2 cellular contexts compared by ENCODE assay signal in the genomic region with DNA sequence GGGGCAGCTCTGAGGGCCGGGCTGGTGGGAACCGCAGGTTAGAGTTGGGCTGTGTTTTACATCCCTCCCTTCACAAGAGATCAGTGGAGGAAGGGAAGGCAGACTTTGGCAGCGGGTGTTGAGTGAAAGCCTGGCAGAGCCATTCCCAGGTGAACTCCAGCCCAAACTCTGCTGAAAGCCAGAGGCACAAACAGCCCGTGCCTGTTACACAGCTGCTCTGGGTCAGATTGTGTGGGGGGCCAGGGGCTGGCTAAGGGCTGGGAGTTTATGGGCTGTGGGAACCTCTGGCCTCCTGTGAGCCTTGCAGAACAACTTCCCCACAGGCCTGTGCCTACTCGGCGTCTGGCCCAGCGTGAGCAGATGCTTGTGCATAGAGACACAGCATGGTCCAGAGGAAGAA.
TF ChIP-seq lines count a peak whose summit lies in the region.

No MANE protein-coding gene starts in this region.

TF ChIP-seq in SK-N-SH, 30 proteins besides CTCF, POLR2A, EP300 and RAD21 (continued from another document):
- TF ChIP-seq, protein P1, sequence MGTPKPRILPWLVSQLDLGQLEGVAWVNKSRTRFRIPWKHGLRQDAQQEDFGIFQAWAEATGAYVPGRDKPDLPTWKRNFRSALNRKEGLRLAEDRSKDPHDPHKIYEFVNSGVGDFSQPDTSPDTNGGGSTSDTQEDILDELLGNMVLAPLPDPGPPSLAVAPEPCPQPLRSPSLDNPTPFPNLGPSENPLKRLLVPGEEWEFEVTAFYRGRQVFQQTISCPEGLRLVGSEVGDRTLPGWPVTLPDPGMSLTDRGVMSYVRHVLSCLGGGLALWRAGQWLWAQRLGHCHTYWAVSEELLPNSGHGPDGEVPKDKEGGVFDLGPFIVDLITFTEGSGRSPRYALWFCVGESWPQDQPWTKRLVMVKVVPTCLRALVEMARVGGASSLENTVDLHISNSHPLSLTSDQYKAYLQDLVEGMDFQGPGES (IDR thresholded peaks at IDR 0.05; ENCODE audit: low read depth, low read length), result no peak
- no peak for TF ChIP-seq MXI1 (IDR thresholded peaks at IDR 0.05; ENCODE audit: low read depth, low read length)
- no peak for TF ChIP-seq SIN3A (IDR thresholded peaks at IDR 0.05; ENCODE audit: borderline replicate concordance, low read depth, low read length)
- TF ChIP-seq RCOR1 (IDR thresholded peaks at IDR 0.05; ENCODE audit: low read length), result peak; percentile 65; the same call in 1 of the 2 replicates
- TF ChIP-seq TAF1 (IDR thresholded peaks at IDR 0.05; ENCODE audit: borderline replicate concordance, low read depth, low read length), result no peak
- TF ChIP-seq, protein P2, sequence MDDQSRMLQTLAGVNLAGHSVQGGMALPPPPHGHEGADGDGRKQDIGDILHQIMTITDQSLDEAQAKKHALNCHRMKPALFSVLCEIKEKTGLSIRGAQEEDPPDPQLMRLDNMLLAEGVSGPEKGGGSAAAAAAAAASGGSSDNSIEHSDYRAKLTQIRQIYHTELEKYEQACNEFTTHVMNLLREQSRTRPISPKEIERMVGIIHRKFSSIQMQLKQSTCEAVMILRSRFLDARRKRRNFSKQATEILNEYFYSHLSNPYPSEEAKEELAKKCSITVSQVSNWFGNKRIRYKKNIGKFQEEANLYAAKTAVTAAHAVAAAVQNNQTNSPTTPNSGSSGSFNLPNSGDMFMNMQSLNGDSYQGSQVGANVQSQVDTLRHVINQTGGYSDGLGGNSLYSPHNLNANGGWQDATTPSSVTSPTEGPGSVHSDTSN (IDR thresholded peaks at IDR 0.05), result no peak
- TF ChIP-seq SMC3 (IDR thresholded peaks at IDR 0.05; ENCODE audit: low read depth, low read length), result no peak; the same call in 1 of the 2 replicates
- TF ChIP-seq, protein P3, sequence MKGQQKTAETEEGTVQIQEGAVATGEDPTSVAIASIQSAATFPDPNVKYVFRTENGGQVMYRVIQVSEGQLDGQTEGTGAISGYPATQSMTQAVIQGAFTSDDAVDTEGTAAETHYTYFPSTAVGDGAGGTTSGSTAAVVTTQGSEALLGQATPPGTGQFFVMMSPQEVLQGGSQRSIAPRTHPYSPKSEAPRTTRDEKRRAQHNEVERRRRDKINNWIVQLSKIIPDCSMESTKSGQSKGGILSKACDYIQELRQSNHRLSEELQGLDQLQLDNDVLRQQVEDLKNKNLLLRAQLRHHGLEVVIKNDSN (IDR thresholded peaks at IDR 0.05; ENCODE audit: borderline replicate concordance, low read depth), result no peak
- TF ChIP-seq, protein P4, sequence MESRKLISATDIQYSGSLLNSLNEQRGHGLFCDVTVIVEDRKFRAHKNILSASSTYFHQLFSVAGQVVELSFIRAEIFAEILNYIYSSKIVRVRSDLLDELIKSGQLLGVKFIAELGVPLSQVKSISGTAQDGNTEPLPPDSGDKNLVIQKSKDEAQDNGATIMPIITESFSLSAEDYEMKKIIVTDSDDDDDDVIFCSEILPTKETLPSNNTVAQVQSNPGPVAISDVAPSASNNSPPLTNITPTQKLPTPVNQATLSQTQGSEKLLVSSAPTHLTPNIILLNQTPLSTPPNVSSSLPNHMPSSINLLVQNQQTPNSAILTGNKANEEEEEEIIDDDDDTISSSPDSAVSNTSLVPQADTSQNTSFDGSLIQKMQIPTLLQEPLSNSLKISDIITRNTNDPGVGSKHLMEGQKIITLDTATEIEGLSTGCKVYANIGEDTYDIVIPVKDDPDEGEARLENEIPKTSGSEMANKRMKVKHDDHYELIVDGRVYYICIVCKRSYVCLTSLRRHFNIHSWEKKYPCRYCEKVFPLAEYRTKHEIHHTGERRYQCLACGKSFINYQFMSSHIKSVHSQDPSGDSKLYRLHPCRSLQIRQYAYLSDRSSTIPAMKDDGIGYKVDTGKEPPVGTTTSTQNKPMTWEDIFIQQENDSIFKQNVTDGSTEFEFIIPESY (IDR thresholded peaks at IDR 0.05; ENCODE audit: borderline replicate concordance, low read depth), result no peak
- no peak for TF ChIP-seq RXRA (IDR thresholded peaks at IDR 0.05; ENCODE audit: borderline replicate concordance, low read depth)
- no peak for TF ChIP-seq TEAD4 (IDR thresholded peaks at IDR 0.05; ENCODE audit: borderline replicate concordance, insufficient read depth)
- TF ChIP-seq ELF1 (IDR thresholded peaks at IDR 0.05), result no peak
- no peak for TF ChIP-seq NFIC (IDR thresholded peaks at IDR 0.05; ENCODE audit: borderline replicate concordance)

TF ChIP-seq in SK-N-SH treated with all-trans-retinoic acid at 6 μM for 48 hours, 23 proteins besides CTCF, POLR2A, EP300 and RAD21 (continued from another document):
- TF ChIP-seq, protein P5, sequence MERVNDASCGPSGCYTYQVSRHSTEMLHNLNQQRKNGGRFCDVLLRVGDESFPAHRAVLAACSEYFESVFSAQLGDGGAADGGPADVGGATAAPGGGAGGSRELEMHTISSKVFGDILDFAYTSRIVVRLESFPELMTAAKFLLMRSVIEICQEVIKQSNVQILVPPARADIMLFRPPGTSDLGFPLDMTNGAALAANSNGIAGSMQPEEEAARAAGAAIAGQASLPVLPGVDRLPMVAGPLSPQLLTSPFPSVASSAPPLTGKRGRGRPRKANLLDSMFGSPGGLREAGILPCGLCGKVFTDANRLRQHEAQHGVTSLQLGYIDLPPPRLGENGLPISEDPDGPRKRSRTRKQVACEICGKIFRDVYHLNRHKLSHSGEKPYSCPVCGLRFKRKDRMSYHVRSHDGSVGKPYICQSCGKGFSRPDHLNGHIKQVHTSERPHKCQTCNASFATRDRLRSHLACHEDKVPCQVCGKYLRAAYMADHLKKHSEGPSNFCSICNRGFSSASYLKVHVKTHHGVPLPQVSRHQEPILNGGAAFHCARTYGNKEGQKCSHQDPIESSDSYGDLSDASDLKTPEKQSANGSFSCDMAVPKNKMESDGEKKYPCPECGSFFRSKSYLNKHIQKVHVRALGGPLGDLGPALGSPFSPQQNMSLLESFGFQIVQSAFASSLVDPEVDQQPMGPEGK (CRISPR knock-in tag; IDR thresholded peaks at IDR 0.05; ENCODE audit: borderline replicate concordance), result no peak
- TF ChIP-seq ZC3H10 (CRISPR knock-in tag; IDR thresholded peaks at IDR 0.05), result no peak
- TF ChIP-seq BACH2 (CRISPR knock-in tag; IDR thresholded peaks at IDR 0.05; ENCODE audit: borderline replicate concordance), result no peak
- no peak for TF ChIP-seq ZFP3 (CRISPR knock-in tag; IDR thresholded peaks at IDR 0.05)
- no peak for TF ChIP-seq PPARA (CRISPR knock-in tag; IDR thresholded peaks at IDR 0.05; ENCODE audit: borderline replicate concordance)
- no peak for TF ChIP-seq TCF4 (CRISPR knock-in tag; IDR thresholded peaks at IDR 0.05; ENCODE audit: borderline replicate concordance)
- TF ChIP-seq ARNTL (CRISPR knock-in tag; IDR thresholded peaks at IDR 0.05; ENCODE audit: borderline replicate concordance, low read depth), result no peak
- no peak for TF ChIP-seq ZFP30 (CRISPR knock-in tag; IDR thresholded peaks at IDR 0.05)
- TF ChIP-seq TSHZ2 (CRISPR knock-in tag; IDR thresholded peaks at IDR 0.05), result no peak
- TF ChIP-seq, protein P6, sequence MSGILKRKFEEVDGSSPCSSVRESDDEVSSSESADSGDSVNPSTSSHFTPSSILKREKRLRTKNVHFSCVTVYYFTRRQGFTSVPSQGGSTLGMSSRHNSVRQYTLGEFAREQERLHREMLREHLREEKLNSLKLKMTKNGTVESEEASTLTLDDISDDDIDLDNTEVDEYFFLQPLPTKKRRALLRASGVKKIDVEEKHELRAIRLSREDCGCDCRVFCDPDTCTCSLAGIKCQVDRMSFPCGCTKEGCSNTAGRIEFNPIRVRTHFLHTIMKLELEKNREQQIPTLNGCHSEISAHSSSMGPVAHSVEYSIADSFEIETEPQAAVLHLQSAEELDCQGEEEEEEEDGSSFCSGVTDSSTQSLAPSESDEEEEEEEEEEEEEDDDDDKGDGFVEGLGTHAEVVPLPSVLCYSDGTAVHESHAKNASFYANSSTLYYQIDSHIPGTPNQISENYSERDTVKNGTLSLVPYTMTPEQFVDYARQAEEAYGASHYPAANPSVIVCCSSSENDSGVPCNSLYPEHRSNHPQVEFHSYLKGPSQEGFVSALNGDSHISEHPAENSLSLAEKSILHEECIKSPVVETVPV (CRISPR knock-in tag; IDR thresholded peaks at IDR 0.05), result no peak
- TF ChIP-seq ISL1 (CRISPR knock-in tag; IDR thresholded peaks at IDR 0.05), result no peak
- no peak for TF ChIP-seq GLIS3 (CRISPR knock-in tag; IDR thresholded peaks at IDR 0.05)
